In the genomic region with DNA sequence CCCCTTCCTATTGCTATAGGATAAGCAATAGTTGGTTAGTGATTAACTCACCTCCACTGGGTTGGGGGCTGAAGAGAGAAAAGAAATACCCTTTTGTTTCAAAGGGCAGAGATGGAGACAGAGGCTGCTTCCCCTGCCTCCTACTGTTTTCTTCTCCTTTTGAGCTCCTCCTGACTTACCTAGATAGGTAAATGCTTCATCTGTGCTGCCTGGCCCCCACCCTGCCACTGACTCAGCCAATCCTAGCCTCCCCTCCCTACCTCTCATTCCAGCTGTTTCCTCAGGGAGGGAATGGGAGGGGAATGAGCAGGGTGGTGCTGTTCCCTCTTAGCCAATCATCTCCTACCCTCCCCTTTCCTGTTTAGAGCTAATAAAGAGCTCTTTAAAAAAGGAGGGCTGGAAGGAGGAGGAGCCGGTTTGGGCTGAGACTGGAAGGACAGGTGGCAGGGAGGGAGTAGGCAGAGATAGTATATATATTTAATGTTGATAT, we compare ENCODE assay signal across 10 cellular contexts.
DNase-seq lines count a peak whose midpoint lies in the region; ATAC-seq and TF ChIP-seq lines count a peak whose summit lies in the region.
"Had no signal": no experiment of that assay in that cellular context is flagged by ENCODE, and none has a peak within 500 bp of the region (broad histone marks: within the 10 kb centered on the region; RNA-seq: fewer than 3 reads in every experiment).

A gene (minus strand): TSS at position 229 of the 490 bp plus-strand sequence. CDS start 5,158 bp downstream, outside the sequence.

- H3K9ac ChIP-seq in endocrine pancreas (ENCODE audit: control insufficient read depth, insufficient read depth, low read length): peak within 1 kb of the TSS; percentile 100

- H3K27me3 Mint-ChIP-seq in nephron (ENCODE audit: low read depth): peaks cover 41% of the 10 kb centered on the region

- DNase-seq in ELF-1 (ENCODE audit: low read depth, low spot score) (peak; percentile 88), NCI-H2107 treated with DMSO at 0.1 percent for 48 hours (lab: John Stamatoyannopoulos, UW; ENCODE audit: unreplicated experiment) (peak; percentile 82), epidermal melanocyte (ENCODE audit: insufficient read length, low spot score) (no peak), AML-193 (lab: John Stamatoyannopoulos, UW) (no peak)
- DNase-seq: hippocampal formation; stimulated activated CD4-positive, alpha-beta T cell treated with anti-CD3 and anti-CD28 coated beads, Interleukin-2, amount 100 ng/mL, for 24 hours had no signal

- H3K4me3 Mint-ChIP-seq in nephron: peak within 1 kb of the TSS; percentile 74 to 82 (median 79)

- no peaks in the 10 kb centered on the region for H3K27me3 ChIP-seq in endocrine pancreas (ENCODE audit: control insufficient read depth, insufficient read depth, low read length)

- H3K36me3 ChIP-seq in endocrine pancreas (ENCODE audit: control insufficient read depth, insufficient read depth, low read length): no peaks in the 10 kb centered on the region

- no peaks in the 10 kb centered on the region for H3K9me3 Mint-ChIP-seq in nephron

- TF ChIP-seq CTCF in nephron (IDR thresholded peaks at IDR 0.05; ENCODE audit: unreplicated experiment in 3 of 3): no peak

- H3K9me3 ChIP-seq in endocrine pancreas (ENCODE audit: control insufficient read depth, low read length): no peaks in the 10 kb centered on the region

- H3K4me1 Mint-ChIP-seq in nephron: peaks cover 15% of the 10 kb centered on the region

- no peaks in the 10 kb centered on the region for H3K36me3 Mint-ChIP-seq in nephron (ENCODE audit: low read depth)

- peak within 1 kb of the TSS; percentile 75 to 92 (median 79) for H3K27ac Mint-ChIP-seq in nephron

- peak within 1 kb of the TSS; percentile 97 for H3K4me3 ChIP-seq in endocrine pancreas (ENCODE audit: control insufficient read depth, insufficient read depth, low read length)

- peaks cover 54% of the 10 kb centered on the region for H3K4me1 ChIP-seq in endocrine pancreas (ENCODE audit: control insufficient read depth, insufficient read depth, low read length)

- no peak for ATAC-seq in HG03025 (IDR thresholded peaks at IDR 0.05; ENCODE audit: low FRiP score, unreplicated experiment)
- ATAC-seq in HG03460 (IDR thresholded peaks at IDR 0.05; ENCODE audit: unreplicated experiment): no peak

Comparison
In these comparisons a context has a peak if more than half of its experiments do, and no peak if none do; other contexts are left out.
1. DNase-seq: peak in ELF-1 (single experiment) and NCI-H2107 treated with DMSO at 0.1 percent for 48 hours (single experiment); none in epidermal melanocyte (single experiment) and AML-193 (0 of 2).